18 cellular contexts compared by ENCODE assay signal in genomic region chr6:151565940-151566339, GRCh38.
"Had no signal": no experiment of that assay in that cellular context is flagged by ENCODE, and none has a peak within 500 bp of the region (broad histone marks: within the 10 kb centered on the region; RNA-seq: fewer than 3 reads in every experiment).

No MANE protein-coding gene starts in this region.

- H3K4me3 Mint-ChIP-seq: mesothelial cell of epicardium had no signal

- DNase-seq: dermis blood vessel endothelial cell; dorsolateral prefrontal cortex; effector CD4-positive, alpha-beta T cell; effector memory CD4-positive, alpha-beta T cell; gastrocnemius medialis; glutamatergic neuron; head of caudate nucleus; heart right ventricle; hippocampal formation; left cardiac atrium; left lung; left ventricle myocardium superior; lower lobe of right lung; mesenchymal stem cell; mucosa of descending colon had no signal

- H3K27ac ChIP-seq: coronary artery, dorsolateral prefrontal cortex, esophagus muscularis mucosa, gastrocnemius medialis, heart right ventricle, left lung, lower lobe of right lung had no signal

- H3K27ac Mint-ChIP-seq: mesothelial cell of epicardium had no signal

- H3K4me1 Mint-ChIP-seq: mesothelial cell of epicardium had no signal

- H3K4me3 ChIP-seq: coronary artery, dorsolateral prefrontal cortex, esophagus muscularis mucosa, gastrocnemius medialis, heart right ventricle, left lung, lower lobe of right lung, mucosa of descending colon had no signal

- H3K4me1 ChIP-seq: esophagus muscularis mucosa, gastrocnemius medialis, heart right ventricle, left lung, lower lobe of right lung had no signal

- H3K36me3 ChIP-seq: esophagus muscularis mucosa, gastrocnemius medialis, heart right ventricle, left lung, lower lobe of right lung had no signal

- H3K9me3 ChIP-seq: gastrocnemius medialis had no signal

- H3K27me3 ChIP-seq: dorsolateral prefrontal cortex, esophagus muscularis mucosa, gastrocnemius medialis, left lung had no signal

- ATAC-seq: gastrocnemius medialis, heart right ventricle, left cardiac atrium, left lung, left ventricle myocardium superior, lower lobe of right lung, mucosa of descending colon had no signal
